Comparison of ENCODE assay signal across 9 cellular contexts in genomic region chr1:230495891-230496385, GRCh38.
DNase-seq lines count a peak whose midpoint lies in the region; ATAC-seq and TF ChIP-seq lines count a peak whose summit lies in the region.
"Had no signal": no experiment of that assay in that cellular context is flagged by ENCODE, and none has a peak within 500 bp of the region (broad histone marks: within the 10 kb centered on the region; RNA-seq: fewer than 3 reads in every experiment).

No MANE protein-coding gene starts in this region.

- CTCF ChIA-PET in CD4-positive, alpha-beta memory T cell (lab: Charles Lee; ENCODE audit: partially characterized antibody), result no interaction called here
- CTCF ChIA-PET in naive thymus-derived CD4-positive, alpha-beta T cell (lab: Charles Lee), result no interaction called here

- intact Hi-C loops in CD4-positive, alpha-beta memory T cell (cut with micrococcal nuclease), result no loop called here
- intact Hi-C loops in left lung (cut with DNase I), result no loop called here
- intact Hi-C loops in naive thymus-derived CD4-positive, alpha-beta T cell (cut with micrococcal nuclease), result no loop called here

- ATAC-seq in left lung, result peak; percentile 54
- ATAC-seq in naive thymus-derived CD4-positive, alpha-beta T cell, result no peak

- H3K36me3 Mint-ChIP-seq in CD4-positive, alpha-beta memory T cell, result no peaks in the 10 kb centered on the region
- no peaks in the 10 kb centered on the region for H3K36me3 Mint-ChIP-seq in naive thymus-derived CD4-positive, alpha-beta T cell

- no peaks in the 10 kb centered on the region for H3K9me3 ChIP-seq in CD4-positive, alpha-beta memory T cell (ENCODE audit: control insufficient read depth in 1 of 2, low read length in 2 of 2)
- H3K9me3 ChIP-seq in left lung (no peaks in the 10 kb centered on the region), suprapubic skin (no peaks in the 10 kb centered on the region)
- H3K9me3 ChIP-seq in naive thymus-derived CD4-positive, alpha-beta T cell (ENCODE audit: control insufficient read depth in 2 of 3, low read length in 3 of 3), result no peaks in the 10 kb centered on the region

- no peak for TF ChIP-seq EP300 in suprapubic skin (IDR thresholded peaks at IDR 0.05)

- no peak overlapping the region for H3K27ac ChIP-seq in CD4-positive, alpha-beta memory T cell (ENCODE audit: low read depth, low read length)
- peak overlapping the region in 1 of 2 donors; percentile 58 for H3K27ac ChIP-seq in left lung
- no peak overlapping the region for H3K27ac ChIP-seq in naive thymus-derived CD4-positive, alpha-beta T cell (ENCODE audit: low read depth, low read length)
- no peak overlapping the region for H3K27ac ChIP-seq in suprapubic skin

- WGBS in suprapubic skin, result 80% methylated on average over 11 of the region's 11 CpGs

- TF ChIP-seq CTCF in GM12864 (IDR thresholded peaks at IDR 0.05; ENCODE audit: low read depth, low read length, missing control alignments) (no peak), left lung (IDR thresholded peaks at IDR 0.05) (no peak), suprapubic skin (IDR thresholded peaks at IDR 0.05) (no peak)

- no peaks in the 10 kb centered on the region for H3K9me3 Mint-ChIP-seq in CD4-positive, alpha-beta memory T cell
- no peaks in the 10 kb centered on the region for H3K9me3 Mint-ChIP-seq in naive thymus-derived CD4-positive, alpha-beta T cell

- H3K4me3 ChIP-seq in CD4-positive, alpha-beta memory T cell (ENCODE audit: low read length in 2 of 2), result no peak overlapping the region
- H3K4me3 ChIP-seq in GM12864 (ENCODE audit: low read depth, low read length) (no peak overlapping the region), left lung (no peak overlapping the region), suprapubic skin (no peak overlapping the region)
- no peak overlapping the region for H3K4me3 ChIP-seq in naive thymus-derived CD4-positive, alpha-beta T cell (ENCODE audit: low read length)

- in situ Hi-C loops in SK-MEL-5 (cut with HindIII; ENCODE audit: low pct_unique_long_range_greater_than_20kb, low sequenced_read_pairs), result no loop called here

- H3K27me3 Mint-ChIP-seq in CD4-positive, alpha-beta memory T cell, result peaks cover 17 to 18% of the 10 kb centered on the region in 2 donors
- H3K27me3 Mint-ChIP-seq in naive thymus-derived CD4-positive, alpha-beta T cell, result peaks cover 14 to 42% (median 27%) of the 10 kb centered on the region in 5 donors

- no peaks in the 10 kb centered on the region for H3K27me3 ChIP-seq in CD4-positive, alpha-beta memory T cell (ENCODE audit: insufficient read depth, low read length)
- H3K27me3 ChIP-seq in left lung (no peaks in the 10 kb centered on the region), suprapubic skin (no peaks in the 10 kb centered on the region)
- H3K27me3 ChIP-seq in naive thymus-derived CD4-positive, alpha-beta T cell (ENCODE audit: control insufficient read depth in 2 of 2, insufficient read depth in 2 of 2, low read length in 2 of 2), result no peaks in the 10 kb centered on the region

- H3K27ac Mint-ChIP-seq in CD4-positive, alpha-beta memory T cell, result peak overlapping the region in 1 of 7 donors; percentile 48
- H3K27ac Mint-ChIP-seq in naive thymus-derived CD4-positive, alpha-beta T cell, result no peak overlapping the region
- H3K27ac Mint-ChIP-seq: nephron progenitor cell had no signal

- POLR2A ChIA-PET in CD4-positive, alpha-beta memory T cell (lab: Charles Lee; ENCODE audit: partially characterized antibody), result no interaction called here
- POLR2A ChIA-PET in naive thymus-derived CD4-positive, alpha-beta T cell (lab: Charles Lee), result no interaction called here

- no peaks in the 10 kb centered on the region for H3K4me1 ChIP-seq in CD4-positive, alpha-beta memory T cell (ENCODE audit: insufficient read depth, low read length)
- H3K4me1 ChIP-seq in left lung, result no peaks in the 10 kb centered on the region
- H3K4me1 ChIP-seq in naive thymus-derived CD4-positive, alpha-beta T cell (ENCODE audit: control insufficient read depth in 2 of 2, insufficient read depth in 2 of 2, low read length in 2 of 2), result no peaks in the 10 kb centered on the region
- H3K4me1 ChIP-seq in suprapubic skin, result no peaks in the 10 kb centered on the region

- no peak for TF ChIP-seq POLR2A in suprapubic skin (IDR thresholded peaks at IDR 0.05)

- DNase-seq in CD4-positive, alpha-beta memory T cell, result peak in 1 of 5 donors; percentile 3
- peak; percentile 70 for DNase-seq in GM12864 (ENCODE audit: low read depth)
- peak; percentile 48 for DNase-seq in SK-MEL-5 (ENCODE audit: low read depth, low spot score)
- DNase-seq in left lung, result no peak
- DNase-seq in naive thymus-derived CD4-positive, alpha-beta T cell, result no peak
- DNase-seq in DMS 273 treated with DMSO at 0.1 percent for 48 hours (lab: John Stamatoyannopoulos, UW), result no peak
- DNase-seq in hippocampal formation (lab: John Stamatoyannopoulos, UW), result no peak
- no peak for DNase-seq in suprapubic skin (ENCODE audit: low spot score in 2 of 2)
- DNase-seq: nephron progenitor cell had no signal

- peaks cover 0 to 1% (median 0%) of the 10 kb centered on the region in 4 donors for H3K4me1 Mint-ChIP-seq in CD4-positive, alpha-beta memory T cell
- no peaks in the 10 kb centered on the region for H3K4me1 Mint-ChIP-seq in naive thymus-derived CD4-positive, alpha-beta T cell

- no peaks in the 10 kb centered on the region for H3K36me3 ChIP-seq in CD4-positive, alpha-beta memory T cell (ENCODE audit: insufficient read depth, low read length)
- H3K36me3 ChIP-seq in left lung (no peaks in the 10 kb centered on the region), suprapubic skin (no peaks in the 10 kb centered on the region)
- no peaks in the 10 kb centered on the region for H3K36me3 ChIP-seq in naive thymus-derived CD4-positive, alpha-beta T cell (ENCODE audit: control insufficient read depth in 2 of 3, insufficient read depth in 3 of 3, low read length in 3 of 3)

- H3K4me3 Mint-ChIP-seq in CD4-positive, alpha-beta memory T cell, result peak overlapping the region in 7 of 8 donors; percentile 41 to 79 (median 63)
- no peak overlapping the region for H3K4me3 Mint-ChIP-seq in naive thymus-derived CD4-positive, alpha-beta T cell
- H3K4me3 Mint-ChIP-seq: nephron progenitor cell had no signal

Comparison
In these comparisons a context has a peak if more than half of its experiments do, and no peak if none do; other contexts are left out.
1. DNase-seq: peak in GM12864 (single experiment) and SK-MEL-5 (single experiment); none in left lung (0 of 2), naive thymus-derived CD4-positive, alpha-beta T cell (0 of 9), DMS 273 treated with DMSO at 0.1 percent for 48 hours (single experiment), hippocampal formation (0 of 2) and suprapubic skin (0 of 2).
2. H3K4me3 Mint-ChIP-seq: peak in CD4-positive, alpha-beta memory T cell (7 of 8); none in naive thymus-derived CD4-positive, alpha-beta T cell (0 of 10).